Comparison of ENCODE assay signal across 8 cellular contexts in the genomic region with DNA sequence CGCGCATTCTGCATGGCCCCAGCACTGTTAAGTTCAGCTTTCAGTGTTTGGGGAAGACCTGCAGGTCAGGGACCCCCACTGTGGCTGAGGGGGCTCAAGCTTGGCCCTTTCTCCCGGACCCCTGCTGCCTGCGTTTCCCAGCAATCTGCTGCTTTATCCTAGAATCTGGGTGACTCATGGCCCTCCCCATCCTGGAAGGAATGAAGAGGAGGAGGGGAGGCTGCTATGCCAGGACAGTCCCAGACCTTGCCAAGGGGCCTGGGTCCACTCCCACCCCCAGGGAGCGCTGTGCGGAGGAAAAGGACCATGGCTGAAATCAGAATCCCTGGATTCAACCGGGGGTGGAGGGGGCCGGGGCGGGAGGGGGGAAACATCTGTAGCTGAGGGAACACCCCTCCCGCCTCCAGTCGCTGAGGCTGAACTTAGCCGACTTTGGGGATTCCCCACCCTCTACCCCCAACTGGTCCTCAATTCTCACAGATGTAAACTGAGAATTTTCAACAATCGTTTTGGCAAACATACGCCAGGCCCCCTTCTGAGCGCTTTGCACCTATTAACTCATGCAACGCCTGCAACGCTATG. TPM values are rescaled to one million over a fixed set of nuclear protein-coding genes. Genes with fewer than 3 reads are reported as not detected.
DNase-seq lines count a peak whose midpoint lies in the region; ATAC-seq and TF ChIP-seq lines count a peak whose summit lies in the region.

No MANE protein-coding gene starts in this region.

- H3K27me3 ChIP-seq in GM23248 (replicated peaks; ENCODE audit: insufficient read depth), result no peaks in the 10 kb centered on the region
- no peaks in the 10 kb centered on the region for H3K27me3 ChIP-seq in trophoblast cell (ENCODE audit: insufficient read depth, low read length)

- 5 to 11% methylated on average over 12 to 17 of the region's 17 CpGs for WGBS in GM23248 (ENCODE audit: low coverage in 1 of 2, low lambda C conversion rate in 2 of 2, missing lambda C conversion rate in 2 of 2), 2 experiments
- WGBS in trophoblast cell (ENCODE audit: extremely low coverage, insufficient coverage, insufficient read length), result no CpG with 5 or more reads among the region's 17 CpGs

- H3K79me1 ChIP-seq in trophoblast cell (ENCODE audit: low read length), result peaks cover 7% of the 10 kb centered on the region

- H3K4me3 ChIP-seq in GM23248, result peak overlapping the region; percentile 79
- H3K4me3 ChIP-seq in SK-N-MC, result peak overlapping the region; percentile 94
- H3K4me3 ChIP-seq in fibroblast of pulmonary artery (replicated peaks; ENCODE audit: low read depth, low read length), result peak overlapping the region; percentile 55
- H3K4me3 ChIP-seq in trophoblast cell (ENCODE audit: low read depth, low read length), result no peak overlapping the region

- no peaks in the 10 kb centered on the region for H3K79me2 ChIP-seq in GM23248 (ENCODE audit: insufficient read depth)
- no peaks in the 10 kb centered on the region for H3K79me2 ChIP-seq in trophoblast cell (ENCODE audit: control insufficient read depth, insufficient read depth, low read length, poor library complexity)

- H3K9me3 ChIP-seq in GM23248 (ENCODE audit: low read depth) (no peaks in the 10 kb centered on the region), SK-N-MC (ENCODE audit: low read depth, low read length) (no peaks in the 10 kb centered on the region), trophoblast cell (ENCODE audit: insufficient read depth, low read depth, low read length) (peaks cover 1% of the 10 kb centered on the region)

- no peak overlapping the region for H3K23ac ChIP-seq in trophoblast cell (ENCODE audit: low read length)

- DNase-seq in GM23248 (peak; percentile 70), SK-N-MC (ENCODE audit: low read depth, low spot score) (no peak), fibroblast of pulmonary artery (ENCODE audit: low read depth) (peak; percentile 29), trophoblast cell (peak; percentile 33 to 66), NCI-H2196 treated with DMSO at 0.1 percent for 48 hours (lab: John Stamatoyannopoulos, UW; ENCODE audit: unreplicated experiment) (no peak), NCI-H345 (lab: John Stamatoyannopoulos, UW) (no peak)

- no peaks in the 10 kb centered on the region for H4K20me1 ChIP-seq in GM23248 (ENCODE audit: insufficient read depth)

- no peak overlapping the region for H4K91ac ChIP-seq in trophoblast cell (ENCODE audit: low read depth, low read length)

- H3K9ac ChIP-seq in GM23248, result no peak overlapping the region; the same call in 1 of the 2 replicates
- H3K9ac ChIP-seq in SK-N-MC (ENCODE audit: insufficient read length), result peak overlapping the region; percentile 73
- no peak overlapping the region for H3K9ac ChIP-seq in trophoblast cell (ENCODE audit: low read length)

- peaks cover 13% of the 10 kb centered on the region for H3K4me1 ChIP-seq in GM23248 (ENCODE audit: insufficient read depth)
- peaks cover 5 to 9% of the 10 kb centered on the region in 2 experiments for H3K4me1 ChIP-seq in trophoblast cell (ENCODE audit: control insufficient read depth in 1 of 2, insufficient read depth in 2 of 2, low read length in 2 of 2)

- H3K27ac ChIP-seq in GM23248 (no peak overlapping the region), SK-N-MC (no peak overlapping the region), trophoblast cell (ENCODE audit: low read depth, low read length) (no peak overlapping the region)

- H2BK12ac ChIP-seq in trophoblast cell (ENCODE audit: low read length), result peak overlapping the region; percentile 63

- H2AK5ac ChIP-seq in trophoblast cell (ENCODE audit: low read length), result no peak overlapping the region

- peak overlapping the region; percentile 74 for H3K14ac ChIP-seq in trophoblast cell (ENCODE audit: low read length)

- H3K4me2 ChIP-seq in GM23248 (ENCODE audit: unreplicated experiment), result peak overlapping the region; percentile 93
- H3K4me2 ChIP-seq in trophoblast cell (ENCODE audit: low read length), result peak overlapping the region; percentile 92

- H3F3A ChIP-seq in GM23248 (ENCODE audit: insufficient read depth), result peaks cover 10% of the 10 kb centered on the region; the same call in 1 of the 2 replicates

- TF ChIP-seq CTCF in fibroblast of pulmonary artery (IDR thresholded peaks at IDR 0.05; ENCODE audit: low read length, missing control alignments), result peak; percentile 14

- no peaks in the 10 kb centered on the region for H3K9me2 ChIP-seq in GM23248 (ENCODE audit: insufficient read depth)

- H3K36me3 ChIP-seq in GM23248 (ENCODE audit: low read depth) (no peaks in the 10 kb centered on the region), SK-N-MC (ENCODE audit: insufficient read depth, low read length) (peaks cover 7% of the 10 kb centered on the region), trophoblast cell (ENCODE audit: control insufficient read depth in 1 of 2, insufficient read depth in 2 of 2, low read length in 2 of 2) (peaks cover 9 to 11% of the 10 kb centered on the region in 2 experiments)

- peak overlapping the region; percentile 41 for H3K18ac ChIP-seq in trophoblast cell (ENCODE audit: low read length)

- H2BK120ac ChIP-seq in trophoblast cell (ENCODE audit: insufficient read depth, low read length, poor library complexity), result no peak overlapping the region

- in situ Hi-C loops in GM23248 (cut with MboI), result no loop called here

- H2AFZ ChIP-seq in GM23248 (peak overlapping the region; percentile 95), trophoblast cell (ENCODE audit: insufficient read depth, low read length, poor library complexity) (peak overlapping the region; percentile 25)

- ATAC-seq in GM19324 (IDR thresholded peaks at IDR 0.05; ENCODE audit: low FRiP score, unreplicated experiment) (no peak), HG03025 (IDR thresholded peaks at IDR 0.05; ENCODE audit: low FRiP score, unreplicated experiment) (no peak)

- no peak overlapping the region for H3K4ac ChIP-seq in trophoblast cell (ENCODE audit: low read depth, low read length)

- H4K12ac ChIP-seq in trophoblast cell (ENCODE audit: low read depth, low read length), result peak overlapping the region; percentile 74

- no peak overlapping the region for H2BK5ac ChIP-seq in trophoblast cell (ENCODE audit: low read depth, low read length, poor library complexity)

- H4K8ac ChIP-seq in trophoblast cell (ENCODE audit: low read depth, low read length), result peak overlapping the region; percentile 82

RNA-seq across cellular contexts. Expression of a gene that starts 20.6 kb away (rescaled TPM):
- total RNA-seq in GM23248 (2014; rRNA removed; shearing (Covaris generic)), result 0.13 and 0.22 TPM in 2 replicates
- polyA plus RNA-seq in GM23248 (2016; fragmentation: Nextera tagmentation; extraction: Ambion mirVana), result not detected in 2 replicates
- polyA plus RNA-seq in trophoblast cell (2013), result 85.5 and 90.7 TPM in 2 replicates

RNA-seq across cellular contexts. Expression of a gene that starts 34.7 kb away (rescaled TPM):
- 12.9 and 24.2 TPM in 2 replicates for total RNA-seq in GM23248 (2014; rRNA removed; shearing (Covaris generic))
- polyA plus RNA-seq in GM23248 (2016; fragmentation: Nextera tagmentation; extraction: Ambion mirVana), result 6.3 and 6.6 TPM in 2 replicates
- 20.4 and 20.6 TPM in 2 replicates for polyA plus RNA-seq in trophoblast cell (2013)

RNA-seq across cellular contexts. Expression of a gene that starts 34.9 kb away (rescaled TPM):
- total RNA-seq in GM23248 (2014; rRNA removed; shearing (Covaris generic)), result 165 and 196 TPM in 2 replicates
- 716 and 742 TPM in 2 replicates for polyA plus RNA-seq in GM23248 (2016; fragmentation: Nextera tagmentation; extraction: Ambion mirVana)
- 21.1 and 22.2 TPM in 2 replicates for polyA plus RNA-seq in trophoblast cell (2013)

Comparison
In these comparisons a context has a peak if more than half of its experiments do, and no peak if none do; other contexts are left out.
1. DNase-seq: peak in GM23248 (single experiment), fibroblast of pulmonary artery (single experiment) and trophoblast cell (2 of 2); none in SK-N-MC (single experiment), NCI-H2196 treated with DMSO at 0.1 percent for 48 hours (single experiment) and NCI-H345 (single experiment).